ENCODE assay signal across 22 cellular contexts in the genomic region with DNA sequence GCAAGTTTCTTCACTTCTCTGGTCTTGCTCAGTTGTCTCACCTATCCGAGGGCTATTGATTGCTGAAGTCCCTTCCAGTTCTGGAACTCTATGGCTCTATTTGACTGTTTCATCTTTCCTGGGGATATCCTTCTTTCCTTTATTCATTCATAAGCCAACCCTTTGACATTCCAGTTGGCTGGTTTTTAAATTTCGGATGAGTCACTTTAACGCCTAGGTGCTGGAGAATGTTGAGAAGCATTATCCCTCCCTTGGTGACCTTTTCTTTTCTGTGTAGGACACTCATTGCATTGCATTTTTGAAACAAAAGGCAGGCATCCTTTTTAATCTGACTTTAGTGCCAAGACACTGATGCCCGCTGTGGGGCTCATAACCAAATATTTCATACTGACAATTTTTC.
"Had no signal": no experiment of that assay in that cellular context is flagged by ENCODE, and none has a peak within 500 bp of the region (broad histone marks: within the 10 kb centered on the region; RNA-seq: fewer than 3 reads in every experiment).

No MANE protein-coding gene starts in this region.

- DNase-seq: heart right ventricle; kidney; left colon; left lung; lower lobe of right lung; mammary epithelial cell; midbrain; mucosa of descending colon; naive thymus-derived CD4-positive, alpha-beta T cell; ovary; stimulated activated CD4-positive, alpha-beta T cell treated with anti-CD3 and anti-CD28 coated beads, Interleukin-12 subunit alpha, Interleukin-12 subunit beta, amount 100 ng/mL, for 4 hours; stimulated activated CD4-positive, alpha-beta T cell treated with anti-CD3 and anti-CD28 coated beads, Interleukin-15, amount 100 ng/mL, for 24 hours; stimulated activated CD4-positive, alpha-beta T cell treated with anti-CD3 and anti-CD28 coated beads, Interleukin-2, amount 100 ng/mL, for 24 hours; stimulated activated CD4-positive, alpha-beta T cell treated with anti-CD3 and anti-CD28 coated beads, Interleukin-4, amount 100 ng/mL, for 1 hour; stimulated activated naive B cell treated with anti-CD40 and anti-IgM and Interleukin-4, amounts not matched to agents 10 μg/mL and 1 μg/mL and 100 μg/mL, for 72 hours; stimulated activated naive CD8-positive, alpha-beta T cell treated with anti-CD3 and anti-CD28 coated beads, Interleukin-15, Interleukin-2, amounts not matched to agents 100 U/mL and 50 U/mL, for 24 hours; stomach; testis; thyroid gland; transverse colon; upper lobe of left lung had no signal

- FAIRE-seq: islet of Langerhans, kidney had no signal
